In the genomic region with DNA sequence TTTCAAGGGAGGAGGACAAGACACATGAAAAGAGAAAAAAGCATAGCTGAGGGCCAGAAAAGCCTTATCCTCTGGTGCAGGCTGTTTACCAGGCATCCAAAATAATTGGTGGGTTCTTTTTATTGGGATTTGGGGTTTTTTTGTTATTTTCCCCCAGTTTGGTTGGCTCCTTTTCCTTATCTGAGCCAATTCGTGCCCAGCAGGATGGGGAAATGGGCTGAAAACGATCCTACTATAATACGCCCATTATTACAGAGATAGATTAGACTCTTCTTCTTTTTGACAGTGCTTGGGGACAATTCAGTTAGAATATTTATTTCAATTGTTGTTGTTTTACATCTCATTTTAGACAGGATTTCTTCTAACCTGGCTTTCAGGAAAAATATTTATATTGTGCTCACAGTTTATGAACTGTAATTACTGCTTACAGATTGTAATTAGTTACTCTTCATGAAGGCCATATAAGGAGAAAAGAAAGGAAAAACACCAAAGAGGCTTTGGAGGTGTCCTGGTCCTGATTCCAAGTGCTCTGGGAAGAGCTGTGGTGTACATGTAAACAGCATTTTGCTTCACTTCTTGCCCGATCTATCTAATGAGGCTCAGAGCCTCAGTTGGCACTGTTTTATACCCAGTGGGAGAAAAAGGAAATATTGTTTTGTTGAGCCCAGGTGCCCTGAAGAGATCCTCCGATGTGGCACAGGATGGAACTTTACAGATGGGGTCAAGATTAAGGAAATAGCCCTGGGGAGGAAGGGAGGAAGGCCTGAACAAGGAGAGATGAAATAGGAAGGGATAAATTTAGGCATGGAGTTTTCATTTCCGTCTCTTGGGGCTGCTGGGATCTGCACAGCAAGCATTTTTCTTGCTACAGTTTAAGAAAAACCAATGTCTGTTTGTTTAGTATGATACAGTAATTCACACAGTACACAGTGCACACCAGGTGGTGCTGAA, we compare ENCODE assay signal across 1 cellular context.
A peak's percentile ranks its signal among the peaks of the same experiment; 100 is the strongest.
TF ChIP-seq lines count a peak whose summit lies in the region.

No MANE protein-coding gene starts in this region.

TF ChIP-seq in HCT116, 20 proteins besides CTCF, POLR2A, EP300 and RAD21 (continued from another document):
- no peak for TF ChIP-seq EZH2phosphoT487 (IDR thresholded peaks at IDR 0.05; ENCODE audit: borderline replicate concordance)
- TF ChIP-seq SRF (IDR thresholded peaks at IDR 0.05; ENCODE audit: low read depth): peak; percentile 65; the same call in 1 of the 2 replicates
- TF ChIP-seq, protein P1, sequence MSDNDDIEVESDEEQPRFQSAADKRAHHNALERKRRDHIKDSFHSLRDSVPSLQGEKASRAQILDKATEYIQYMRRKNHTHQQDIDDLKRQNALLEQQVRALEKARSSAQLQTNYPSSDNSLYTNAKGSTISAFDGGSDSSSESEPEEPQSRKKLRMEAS (IDR thresholded peaks at IDR 0.05): no peak; the same call in none of the 2 replicates
- TF ChIP-seq, protein P2, sequence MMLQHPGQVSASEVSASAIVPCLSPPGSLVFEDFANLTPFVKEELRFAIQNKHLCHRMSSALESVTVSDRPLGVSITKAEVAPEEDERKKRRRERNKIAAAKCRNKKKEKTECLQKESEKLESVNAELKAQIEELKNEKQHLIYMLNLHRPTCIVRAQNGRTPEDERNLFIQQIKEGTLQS (IDR thresholded peaks at IDR 0.05): no peak
- TF ChIP-seq SIN3A (IDR thresholded peaks at IDR 0.05; ENCODE audit: low read depth): 0 out of 2 replicates have a peak, but pooled peaks have one; percentile 50
- TF ChIP-seq, protein P3, sequence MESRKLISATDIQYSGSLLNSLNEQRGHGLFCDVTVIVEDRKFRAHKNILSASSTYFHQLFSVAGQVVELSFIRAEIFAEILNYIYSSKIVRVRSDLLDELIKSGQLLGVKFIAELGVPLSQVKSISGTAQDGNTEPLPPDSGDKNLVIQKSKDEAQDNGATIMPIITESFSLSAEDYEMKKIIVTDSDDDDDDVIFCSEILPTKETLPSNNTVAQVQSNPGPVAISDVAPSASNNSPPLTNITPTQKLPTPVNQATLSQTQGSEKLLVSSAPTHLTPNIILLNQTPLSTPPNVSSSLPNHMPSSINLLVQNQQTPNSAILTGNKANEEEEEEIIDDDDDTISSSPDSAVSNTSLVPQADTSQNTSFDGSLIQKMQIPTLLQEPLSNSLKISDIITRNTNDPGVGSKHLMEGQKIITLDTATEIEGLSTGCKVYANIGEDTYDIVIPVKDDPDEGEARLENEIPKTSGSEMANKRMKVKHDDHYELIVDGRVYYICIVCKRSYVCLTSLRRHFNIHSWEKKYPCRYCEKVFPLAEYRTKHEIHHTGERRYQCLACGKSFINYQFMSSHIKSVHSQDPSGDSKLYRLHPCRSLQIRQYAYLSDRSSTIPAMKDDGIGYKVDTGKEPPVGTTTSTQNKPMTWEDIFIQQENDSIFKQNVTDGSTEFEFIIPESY (IDR thresholded peaks at IDR 0.05; ENCODE audit: extremely low read depth, insufficient replicate concordance, low read length): no peak
- TF ChIP-seq JUND (IDR thresholded peaks at IDR 0.05): 0 out of 2 replicates have a peak, but pooled peaks have one; percentile 25
- TF ChIP-seq SP1 (IDR thresholded peaks at IDR 0.05; ENCODE audit: low read depth): 0 out of 2 replicates have a peak, but pooled peaks have one; percentile 17
- TF ChIP-seq CEBPB (IDR thresholded peaks at IDR 0.05; ENCODE audit: low read depth): no peak; the same call in 1 of the 2 replicates
